In the genomic region with DNA sequence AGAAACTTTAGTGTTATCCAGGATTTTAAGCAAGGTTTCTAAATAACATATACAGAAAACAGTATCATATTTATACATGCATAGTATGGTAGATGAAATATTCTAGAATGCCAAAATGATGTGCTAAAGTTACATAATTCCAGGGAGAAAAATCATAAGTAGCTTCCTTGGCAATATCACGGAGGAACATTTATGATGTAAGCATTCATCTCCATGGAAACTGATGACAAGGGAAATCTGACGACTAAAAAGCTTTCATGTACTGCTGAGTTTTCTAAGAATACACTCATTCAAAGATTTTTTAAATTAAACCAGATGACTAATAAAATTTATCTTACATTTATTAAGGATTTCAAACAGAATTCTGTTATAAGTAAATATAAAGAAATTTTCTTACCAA, we compare ENCODE assay signal across 1 cellular context.
A peak's percentile ranks its signal among the peaks of the same experiment; 100 is the strongest.
TF ChIP-seq lines count a peak whose summit lies in the region.

No MANE protein-coding gene starts in this region.

TF ChIP-seq in K562, 482 proteins besides CTCF, POLR2A, EP300 and RAD21 (continued from another document):
- 0 out of 2 replicates have a peak, but pooled peaks have one; percentile 3 for TF ChIP-seq ZNF316 (IDR thresholded peaks at IDR 0.05)
- no peak for TF ChIP-seq SAFB2 (IDR thresholded peaks at IDR 0.05; ENCODE audit: borderline replicate concordance, low read depth, low read length, severe bottlenecking)
TF ChIP-seq in K562: peak in this region for 1.
